ENCODE assay signal across 22 cellular contexts in the genomic region with DNA sequence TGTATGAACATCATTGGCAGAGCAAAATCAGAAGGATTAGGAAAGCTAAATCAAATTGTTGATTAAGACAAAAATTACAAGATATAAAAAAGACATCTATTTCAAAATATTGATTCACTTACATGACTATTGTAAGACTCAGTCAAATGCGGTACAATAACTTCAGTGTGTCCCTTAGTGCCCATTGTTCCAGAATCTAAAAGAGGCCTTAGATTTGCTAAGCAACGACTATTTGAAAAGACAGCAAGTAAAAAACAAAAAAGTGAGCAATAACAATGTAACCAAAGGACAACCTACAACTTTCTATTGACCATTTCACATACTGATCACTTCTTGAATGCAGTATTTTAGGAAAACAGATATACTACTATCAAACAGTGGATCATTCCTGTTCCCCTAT.
"Had no signal": no experiment of that assay in that cellular context is flagged by ENCODE, and none has a peak within 500 bp of the region (broad histone marks: within the 10 kb centered on the region; RNA-seq: fewer than 3 reads in every experiment).

No MANE protein-coding gene starts in this region.

- H3K9me3 ChIP-seq: esophagus squamous epithelium, mucosa of descending colon, neutrophil, right atrium auricular region, sigmoid colon, thyroid gland had no signal

- H3K4me2 ChIP-seq: hepatocyte had no signal

- H3K4me1 ChIP-seq: esophagus squamous epithelium, right atrium auricular region, sigmoid colon, thyroid gland had no signal

- H3K79me2 ChIP-seq: hepatocyte had no signal

- ATAC-seq: effector memory CD8-positive, alpha-beta T cell; left cardiac atrium; left ventricle myocardium superior; mucosa of descending colon; naive thymus-derived CD8-positive, alpha-beta T cell; stimulated activated naive B cell treated with anti-CD40 and anti-IgM and Interleukin-4, amounts not matched to agents 10 μg/mL and 1 μg/mL and 100 μg/mL, for 72 hours; stimulated activated naive CD8-positive, alpha-beta T cell treated with anti-CD3 and anti-CD28 coated beads, Interleukin-15, amount 100 ng/mL, for 72 hours had no signal

- H3K4me3 ChIP-seq: esophagus squamous epithelium, hepatocyte, mucosa of descending colon, right atrium auricular region, sigmoid colon, skin epidermis, thyroid gland had no signal

- FAIRE-seq: urothelium cell line had no signal

- H2AFZ ChIP-seq: hepatocyte had no signal

- H3K27ac ChIP-seq: epithelial cell of prostate, esophagus squamous epithelium, hepatocyte, neutrophil, right atrium auricular region, sigmoid colon, skin epidermis, thyroid gland had no signal

- H3K27me3 ChIP-seq: esophagus squamous epithelium, hepatocyte, neutrophil, right atrium auricular region, sigmoid colon, thyroid gland had no signal

- DNase-seq: effector memory CD8-positive, alpha-beta T cell; esophagus squamous epithelium; foreskin fibroblast; head of caudate nucleus; kidney; left cardiac atrium; left ventricle myocardium superior; mucosa of descending colon; naive thymus-derived CD8-positive, alpha-beta T cell; posterior cingulate gyrus; sigmoid colon; stimulated activated CD4-positive, alpha-beta T cell treated with anti-CD3 and anti-CD28 coated beads, Interleukin-2, amount 100 ng/mL, for 24 hours; stimulated activated CD4-positive, alpha-beta T cell treated with anti-CD3 and anti-CD28 coated beads, Interleukin-4, amount 100 ng/mL, for 4 hours; stimulated activated naive B cell treated with anti-CD40 and anti-IgM and Interleukin-4, amounts not matched to agents 10 μg/mL and 1 μg/mL and 100 μg/mL, for 72 hours; stimulated activated naive CD8-positive, alpha-beta T cell treated with anti-CD3 and anti-CD28 coated beads, Interleukin-15, amount 100 ng/mL, for 72 hours; thyroid gland had no signal
